Comparison of ENCODE assay signal across 18 cellular contexts in genomic region chr13:70424428-70424827, GRCh38.
DNase-seq lines count a peak whose midpoint lies in the region; ATAC-seq and TF ChIP-seq lines count a peak whose summit lies in the region.
"Had no signal": no experiment of that assay in that cellular context is flagged by ENCODE, and none has a peak within 500 bp of the region (broad histone marks: within the 10 kb centered on the region; RNA-seq: fewer than 3 reads in every experiment).

No MANE protein-coding gene starts in this region.

- H3K9me3 ChIP-seq in Loucy (ENCODE audit: insufficient read depth, low read depth, low read length) = no peaks in the 10 kb centered on the region
- no peaks in the 10 kb centered on the region for H3K9me3 ChIP-seq in NT2/D1 (ENCODE audit: insufficient read depth, low read length)
- H3K9me3 ChIP-seq: uterus had no signal

- intact Hi-C loops in head of caudate nucleus (cut with DNase I) = no loop called here

- DNase-seq in DMS153 treated with DMSO at 0.1 percent for 48 hours (lab: John Stamatoyannopoulos, UW; ENCODE audit: unreplicated experiment) (peak; percentile 49), NT2/D1 (ENCODE audit: low read depth, low spot score) (peak; percentile 13), iPS-NIHi11 (ENCODE audit: low spot score) (peak; percentile 13), middle frontal gyrus (ENCODE audit: extremely low spot score, low spot score) (no peak), head of caudate nucleus (no peak), coronary artery (ENCODE audit: low spot score) (no peak)
- DNase-seq: ACHN; activated naive CD8-positive, alpha-beta T cell treated with anti-CD3 and anti-CD28 coated beads, Interleukin-2, amount 50 U/mL, for 24 hours; HFFc6; hippocampal formation; NCI-H446; RPMI8226; stimulated activated CD4-positive, alpha-beta T cell treated with anti-CD3 and anti-CD28 coated beads, Interleukin-4, amount 100 ng/mL, for 4 hours; substantia nigra; uterus had no signal

- ATAC-seq in GM18858 (IDR thresholded peaks at IDR 0.05; ENCODE audit: unreplicated experiment) = no peak
- ATAC-seq: activated naive CD8-positive, alpha-beta T cell treated with anti-CD3 and anti-CD28 coated beads, Interleukin-2, amount 50 U/mL, for 24 hours; left lobe of liver had no signal

- H4K20me1 ChIP-seq in Loucy (ENCODE audit: insufficient read depth, low read length, poor library complexity, severe bottlenecking) = no peaks in the 10 kb centered on the region

- H3K4me3 ChIP-seq in Loucy (ENCODE audit: low read length, poor library complexity, severe bottlenecking) = no peak overlapping the region
- no peak overlapping the region for H3K4me3 ChIP-seq in NT2/D1 (ENCODE audit: insufficient read length, low read depth)
- no peak overlapping the region for H3K4me3 ChIP-seq in coronary artery
- H3K4me3 ChIP-seq: uterus had no signal

- H3K4me1 ChIP-seq in Loucy (ENCODE audit: insufficient read depth, low read length, poor library complexity, severe bottlenecking) (peaks cover 18% of the 10 kb centered on the region), NT2/D1 (ENCODE audit: insufficient read depth, insufficient read length) (no peaks in the 10 kb centered on the region)
- H3K4me1 ChIP-seq: uterus had no signal

- peak overlapping the region; percentile 80 for H2AFZ ChIP-seq in Loucy (ENCODE audit: low read length)

- H3K9me2 ChIP-seq in Loucy (replicated peaks; ENCODE audit: low read depth, low read length) = no peaks in the 10 kb centered on the region

- no peak for TF ChIP-seq CTCF in Loucy (conservative IDR thresholded peaks at IDR 0.05; ENCODE audit: low read length)
- no peak for TF ChIP-seq CTCF in coronary artery (IDR thresholded peaks at IDR 0.05)

- no peaks in the 10 kb centered on the region for H3K79me2 ChIP-seq in Loucy (ENCODE audit: insufficient read depth, low read length)

- no peak overlapping the region for H3K27ac ChIP-seq in coronary artery
- H3K27ac ChIP-seq: uterus had no signal

- H3K27me3 ChIP-seq in Loucy (ENCODE audit: insufficient read depth, low read length, poor library complexity, severe bottlenecking) = no peaks in the 10 kb centered on the region
- H3K27me3 ChIP-seq in NT2/D1 (ENCODE audit: insufficient read depth, insufficient read length) = no peaks in the 10 kb centered on the region
- H3K27me3 ChIP-seq: uterus had no signal

- H3K9ac ChIP-seq in Loucy (ENCODE audit: low read depth, low read length, poor library complexity, severe bottlenecking) (no peak overlapping the region), NT2/D1 (ENCODE audit: insufficient read length, low read depth) (no peak overlapping the region)

- no peaks in the 10 kb centered on the region for H3F3A ChIP-seq in Loucy (ENCODE audit: low read depth)

- H3K36me3 ChIP-seq in Loucy (ENCODE audit: insufficient read depth, low read length) = no peaks in the 10 kb centered on the region
- no peaks in the 10 kb centered on the region for H3K36me3 ChIP-seq in NT2/D1 (ENCODE audit: insufficient read depth, insufficient read length, low read length)
- H3K36me3 ChIP-seq: uterus had no signal

- H3K4me2 ChIP-seq in Loucy (ENCODE audit: low read depth, low read length, poor library complexity, severe bottlenecking) = peak overlapping the region; percentile 58

Comparison
In these comparisons a context has a peak if more than half of its experiments do, and no peak if none do; other contexts are left out.
1. DNase-seq: peak in DMS153 treated with DMSO at 0.1 percent for 48 hours (single experiment), NT2/D1 (single experiment) and iPS-NIHi11 (single experiment); none in middle frontal gyrus (single experiment), head of caudate nucleus (0 of 42) and coronary artery (single experiment).